Comparison of ENCODE assay signal across 1 cellular context in the genomic region with DNA sequence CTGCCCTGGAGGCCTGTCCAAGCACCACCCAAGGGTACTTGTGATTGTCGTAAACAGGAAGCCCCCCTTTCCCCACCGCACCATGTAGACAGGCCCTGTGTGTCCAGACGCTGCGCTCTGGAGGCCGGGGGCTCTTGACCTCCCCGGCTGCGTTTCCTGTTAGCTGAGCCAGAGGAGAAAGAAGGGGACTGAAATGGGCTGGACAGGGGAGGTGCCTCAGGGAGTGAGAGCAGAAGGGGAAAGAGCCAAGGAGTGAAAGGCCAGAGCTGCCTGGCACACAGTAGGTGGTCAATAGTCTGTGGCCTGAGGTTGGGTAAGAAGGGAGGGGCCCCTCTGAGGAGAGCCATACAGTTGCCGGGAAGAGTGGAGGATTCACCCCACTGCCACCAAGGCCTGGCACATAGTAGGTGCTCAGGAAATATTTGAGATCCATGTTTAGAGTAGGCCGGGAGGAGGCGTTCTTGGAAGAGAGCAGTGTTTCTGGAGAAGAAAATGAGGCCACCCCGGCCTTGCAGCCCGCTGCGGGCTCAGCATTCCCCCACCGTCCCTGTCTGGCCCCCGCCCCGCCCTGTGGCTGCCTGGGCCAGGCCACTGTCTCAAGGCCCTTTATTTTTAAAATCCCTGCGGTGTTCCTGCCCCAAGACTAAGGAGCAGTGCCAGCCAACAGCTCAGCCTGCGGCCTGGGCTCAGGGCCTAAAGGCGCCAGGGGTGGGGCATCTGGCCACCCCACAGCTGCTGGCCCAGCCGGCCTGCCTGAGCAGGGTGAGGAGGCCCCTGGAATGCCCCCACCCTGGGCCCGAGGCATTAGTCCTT.
A peak's percentile ranks its signal among the peaks of the same experiment; 100 is the strongest.
TF ChIP-seq lines count a peak whose summit lies in the region.

No MANE protein-coding gene starts in this region.

TF ChIP-seq in IMR-90, 13 proteins besides CTCF, POLR2A, EP300 and RAD21:
- TF ChIP-seq BHLHE40 (IDR thresholded peaks at IDR 0.05; ENCODE audit: low read depth, low read length): 0 out of 2 replicates have a peak, but pooled peaks have one; percentile 37
- TF ChIP-seq CHD1 (IDR thresholded peaks at IDR 0.05; ENCODE audit: low read depth, low read length): no peak
